ENCODE assay signal across 1 cellular context in the genomic region with DNA sequence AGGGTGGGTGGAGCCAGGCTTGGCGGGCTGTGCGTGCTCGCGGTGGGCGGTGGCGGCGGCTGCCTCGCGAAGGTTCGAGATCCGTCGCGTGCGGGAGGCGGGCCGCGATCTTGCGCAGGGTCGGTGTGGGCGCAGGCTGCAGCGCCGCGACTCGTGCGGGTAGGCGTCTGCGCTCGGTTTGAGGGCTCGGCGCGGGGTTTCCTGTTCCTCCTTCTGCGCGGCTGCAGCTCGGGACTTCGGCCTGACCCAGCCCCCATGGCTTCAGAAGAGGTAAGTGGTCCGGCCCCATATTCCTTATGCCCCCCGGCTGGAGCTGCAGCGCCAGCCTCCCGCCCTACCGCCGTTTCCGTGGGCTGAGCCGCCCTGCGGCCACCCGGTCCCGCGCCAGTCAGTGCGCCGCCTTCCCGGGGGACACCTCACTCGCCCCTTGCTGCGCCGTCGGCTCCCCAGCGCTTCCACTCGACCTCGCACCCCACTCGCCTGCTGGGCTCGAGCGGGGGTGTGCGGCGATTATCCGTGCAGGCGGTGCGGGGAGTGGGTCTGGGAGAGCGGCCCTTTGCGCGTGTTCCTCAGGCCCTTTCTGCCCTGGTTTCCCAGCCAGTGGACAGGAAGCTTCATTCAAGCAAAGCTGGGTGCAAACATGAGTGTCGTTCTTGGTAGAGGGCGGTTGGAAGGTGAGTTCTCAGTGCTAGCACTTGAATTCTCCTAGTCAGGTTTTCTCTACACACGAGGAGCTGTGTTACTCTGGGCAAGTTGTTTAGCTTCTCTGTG.
TF ChIP-seq lines count a peak whose summit lies in the region.

A gene with protein sequence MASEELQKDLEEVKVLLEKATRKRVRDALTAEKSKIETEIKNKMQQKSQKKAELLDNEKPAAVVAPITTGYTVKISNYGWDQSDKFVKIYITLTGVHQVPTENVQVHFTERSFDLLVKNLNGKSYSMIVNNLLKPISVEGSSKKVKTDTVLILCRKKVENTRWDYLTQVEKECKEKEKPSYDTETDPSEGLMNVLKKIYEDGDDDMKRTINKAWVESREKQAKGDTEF (plus strand): TSS at position 22 of the 771 bp plus-strand sequence. CDS start 234 bp downstream, at position 256.

TF ChIP-seq in HepG2, 621 proteins besides CTCF, POLR2A, EP300 and RAD21 (continued from another document and continues in another):
- TF ChIP-seq GABPB1 (CRISPR knock-in tag; IDR thresholded peaks at IDR 0.05) (0 out of 2 replicates have a peak, but pooled peaks have one; percentile 4), ZIK1 (CRISPR knock-in tag; IDR thresholded peaks at IDR 0.05; ENCODE audit: borderline replicate concordance, low read depth) (peak; percentile 94), CHCHD3 (CRISPR knock-in tag; IDR thresholded peaks at IDR 0.05) (0 out of 2 replicates have a peak, but pooled peaks have one; percentile 82), ZNF572 (CRISPR knock-in tag; IDR thresholded peaks at IDR 0.05) (peak; percentile 53; the same call in 1 of the 2 replicates), HMG20B (CRISPR knock-in tag; conservative IDR thresholded peaks at IDR 0.05) (no peak), ZNF496 (CRISPR knock-in tag; IDR thresholded peaks at IDR 0.05; ENCODE audit: insufficient replicate concordance) (no peak), ESRRA (CRISPR knock-in tag; IDR thresholded peaks at IDR 0.05; ENCODE audit: low read depth) (no peak; the same call in 1 of the 2 replicates), ZNF446 (CRISPR knock-in tag; IDR thresholded peaks at IDR 0.05) (peak; percentile 50; the same call in 1 of the 2 replicates), ZNF337 (CRISPR knock-in tag; IDR thresholded peaks at IDR 0.05; ENCODE audit: borderline replicate concordance, low read depth) (0 out of 2 replicates have a peak, but pooled peaks have one; percentile 49), KDM6A (CRISPR knock-in tag; IDR thresholded peaks at IDR 0.05; ENCODE audit: low read depth) (no peak), ZMYM2 (CRISPR knock-in tag; IDR thresholded peaks at IDR 0.05) (0 out of 2 replicates have a peak, but pooled peaks have one; percentile 17), ZBTB20 (CRISPR knock-in tag; IDR thresholded peaks at IDR 0.05; ENCODE audit: borderline replicate concordance, low read depth) (0 out of 2 replicates have a peak, but pooled peaks have one; percentile 16), TBP (CRISPR knock-in tag; IDR thresholded peaks at IDR 0.05) (no peak), PPARG (CRISPR knock-in tag; conservative IDR thresholded peaks at IDR 0.05) (no peak), ZFP36 (IDR thresholded peaks at IDR 0.05; ENCODE audit: borderline replicate concordance, low read depth, low read length, partially characterized antibody) (no peak), SNAPC2 (CRISPR knock-in tag; IDR thresholded peaks at IDR 0.05) (peak; percentile 88), RELA (CRISPR knock-in tag; IDR thresholded peaks at IDR 0.05) (no peak), SOX5 (CRISPR knock-in tag; IDR thresholded peaks at IDR 0.05; ENCODE audit: borderline replicate concordance) (no peak), MYNN (CRISPR knock-in tag; IDR thresholded peaks at IDR 0.05; ENCODE audit: low read depth) (no peak), SP5 (CRISPR knock-in tag; IDR thresholded peaks at IDR 0.05; ENCODE audit: borderline replicate concordance, low read depth) (peak; percentile 85), RFX3 (CRISPR knock-in tag; IDR thresholded peaks at IDR 0.05) (no peak), DPF2 (CRISPR knock-in tag; IDR thresholded peaks at IDR 0.05; ENCODE audit: borderline replicate concordance, low read depth) (no peak), ZNF713 (CRISPR knock-in tag; IDR thresholded peaks at IDR 0.05) (0 out of 2 replicates have a peak, but pooled peaks have one; percentile 78), HDAC1 (CRISPR knock-in tag; IDR thresholded peaks at IDR 0.05) (peak; percentile 68), JUND (CRISPR knock-in tag; IDR thresholded peaks at IDR 0.05) (0 out of 2 replicates have a peak, but pooled peaks have one; percentile 26), ZNF607 (CRISPR knock-in tag; IDR thresholded peaks at IDR 0.05; ENCODE audit: borderline replicate concordance) (peak; percentile 73), ZNF720 (CRISPR knock-in tag; IDR thresholded peaks at IDR 0.05) (no peak), ZNF367 (CRISPR knock-in tag; IDR thresholded peaks at IDR 0.05; ENCODE audit: borderline replicate concordance) (no peak), NCOA1 (CRISPR knock-in tag; IDR thresholded peaks at IDR 0.05) (0 out of 2 replicates have a peak, but pooled peaks have one; percentile 42)
- TF ChIP-seq, protein P1, sequence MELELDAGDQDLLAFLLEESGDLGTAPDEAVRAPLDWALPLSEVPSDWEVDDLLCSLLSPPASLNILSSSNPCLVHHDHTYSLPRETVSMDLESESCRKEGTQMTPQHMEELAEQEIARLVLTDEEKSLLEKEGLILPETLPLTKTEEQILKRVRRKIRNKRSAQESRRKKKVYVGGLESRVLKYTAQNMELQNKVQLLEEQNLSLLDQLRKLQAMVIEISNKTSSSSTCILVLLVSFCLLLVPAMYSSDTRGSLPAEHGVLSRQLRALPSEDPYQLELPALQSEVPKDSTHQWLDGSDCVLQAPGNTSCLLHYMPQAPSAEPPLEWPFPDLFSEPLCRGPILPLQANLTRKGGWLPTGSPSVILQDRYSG (CRISPR knock-in tag; IDR thresholded peaks at IDR 0.05) = no peak
- TF ChIP-seq, protein P2, sequence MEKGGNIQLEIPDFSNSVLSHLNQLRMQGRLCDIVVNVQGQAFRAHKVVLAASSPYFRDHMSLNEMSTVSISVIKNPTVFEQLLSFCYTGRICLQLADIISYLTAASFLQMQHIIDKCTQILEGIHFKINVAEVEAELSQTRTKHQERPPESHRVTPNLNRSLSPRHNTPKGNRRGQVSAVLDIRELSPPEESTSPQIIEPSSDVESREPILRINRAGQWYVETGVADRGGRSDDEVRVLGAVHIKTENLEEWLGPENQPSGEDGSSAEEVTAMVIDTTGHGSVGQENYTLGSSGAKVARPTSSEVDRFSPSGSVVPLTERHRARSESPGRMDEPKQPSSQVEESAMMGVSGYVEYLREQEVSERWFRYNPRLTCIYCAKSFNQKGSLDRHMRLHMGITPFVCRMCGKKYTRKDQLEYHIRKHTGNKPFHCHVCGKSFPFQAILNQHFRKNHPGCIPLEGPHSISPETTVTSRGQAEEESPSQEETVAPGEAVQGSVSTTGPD (CRISPR knock-in tag; IDR thresholded peaks at IDR 0.05) = no peak
- TF ChIP-seq, protein P3, sequence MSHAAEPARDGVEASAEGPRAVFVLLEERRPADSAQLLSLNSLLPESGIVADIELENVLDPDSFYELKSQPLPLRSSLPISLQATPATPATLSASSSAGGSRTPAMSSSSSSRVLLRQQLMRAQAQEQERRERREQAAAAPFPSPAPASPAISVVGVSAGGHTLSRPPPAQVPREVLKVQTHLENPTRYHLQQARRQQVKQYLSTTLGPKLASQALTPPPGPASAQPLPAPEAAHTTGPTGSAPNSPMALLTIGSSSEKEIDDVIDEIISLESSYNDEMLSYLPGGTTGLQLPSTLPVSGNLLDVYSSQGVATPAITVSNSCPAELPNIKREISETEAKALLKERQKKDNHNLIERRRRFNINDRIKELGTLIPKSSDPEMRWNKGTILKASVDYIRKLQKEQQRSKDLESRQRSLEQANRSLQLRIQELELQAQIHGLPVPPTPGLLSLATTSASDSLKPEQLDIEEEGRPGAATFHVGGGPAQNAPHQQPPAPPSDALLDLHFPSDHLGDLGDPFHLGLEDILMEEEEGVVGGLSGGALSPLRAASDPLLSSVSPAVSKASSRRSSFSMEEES (CRISPR knock-in tag; IDR thresholded peaks at IDR 0.05) = no peak
- TF ChIP-seq, protein P4, sequence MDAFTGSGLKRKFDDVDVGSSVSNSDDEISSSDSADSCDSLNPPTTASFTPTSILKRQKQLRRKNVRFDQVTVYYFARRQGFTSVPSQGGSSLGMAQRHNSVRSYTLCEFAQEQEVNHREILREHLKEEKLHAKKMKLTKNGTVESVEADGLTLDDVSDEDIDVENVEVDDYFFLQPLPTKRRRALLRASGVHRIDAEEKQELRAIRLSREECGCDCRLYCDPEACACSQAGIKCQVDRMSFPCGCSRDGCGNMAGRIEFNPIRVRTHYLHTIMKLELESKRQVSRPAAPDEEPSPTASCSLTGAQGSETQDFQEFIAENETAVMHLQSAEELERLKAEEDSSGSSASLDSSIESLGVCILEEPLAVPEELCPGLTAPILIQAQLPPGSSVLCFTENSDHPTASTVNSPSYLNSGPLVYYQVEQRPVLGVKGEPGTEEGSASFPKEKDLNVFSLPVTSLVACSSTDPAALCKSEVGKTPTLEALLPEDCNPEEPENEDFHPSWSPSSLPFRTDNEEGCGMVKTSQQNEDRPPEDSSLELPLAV (CRISPR knock-in tag; conservative IDR thresholded peaks at IDR 0.05; ENCODE audit: low read depth) = 0 out of 2 replicates have a peak, but pooled peaks have one; percentile 78
- TF ChIP-seq, protein P5, sequence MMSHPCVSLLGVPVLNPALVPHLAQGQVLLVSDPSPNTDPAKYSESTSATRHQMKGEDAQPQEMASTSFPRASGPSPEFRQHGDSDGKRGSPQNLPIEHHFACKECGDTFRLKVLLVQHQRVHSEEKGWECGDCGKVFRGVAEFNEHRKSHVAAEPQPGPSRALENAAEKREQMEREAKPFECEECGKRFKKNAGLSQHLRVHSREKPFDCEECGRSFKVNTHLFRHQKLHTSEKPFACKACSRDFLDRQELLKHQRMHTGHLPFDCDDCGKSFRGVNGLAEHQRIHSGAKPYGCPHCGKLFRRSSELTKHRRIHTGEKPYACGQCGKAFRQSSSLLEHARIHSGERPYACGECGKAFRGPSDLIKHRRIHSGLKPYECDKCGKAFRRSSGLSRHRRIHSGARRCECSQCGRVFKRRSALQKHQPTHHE (CRISPR knock-in tag; IDR thresholded peaks at IDR 0.05; ENCODE audit: borderline replicate concordance) = no peak
- TF ChIP-seq, protein P6, sequence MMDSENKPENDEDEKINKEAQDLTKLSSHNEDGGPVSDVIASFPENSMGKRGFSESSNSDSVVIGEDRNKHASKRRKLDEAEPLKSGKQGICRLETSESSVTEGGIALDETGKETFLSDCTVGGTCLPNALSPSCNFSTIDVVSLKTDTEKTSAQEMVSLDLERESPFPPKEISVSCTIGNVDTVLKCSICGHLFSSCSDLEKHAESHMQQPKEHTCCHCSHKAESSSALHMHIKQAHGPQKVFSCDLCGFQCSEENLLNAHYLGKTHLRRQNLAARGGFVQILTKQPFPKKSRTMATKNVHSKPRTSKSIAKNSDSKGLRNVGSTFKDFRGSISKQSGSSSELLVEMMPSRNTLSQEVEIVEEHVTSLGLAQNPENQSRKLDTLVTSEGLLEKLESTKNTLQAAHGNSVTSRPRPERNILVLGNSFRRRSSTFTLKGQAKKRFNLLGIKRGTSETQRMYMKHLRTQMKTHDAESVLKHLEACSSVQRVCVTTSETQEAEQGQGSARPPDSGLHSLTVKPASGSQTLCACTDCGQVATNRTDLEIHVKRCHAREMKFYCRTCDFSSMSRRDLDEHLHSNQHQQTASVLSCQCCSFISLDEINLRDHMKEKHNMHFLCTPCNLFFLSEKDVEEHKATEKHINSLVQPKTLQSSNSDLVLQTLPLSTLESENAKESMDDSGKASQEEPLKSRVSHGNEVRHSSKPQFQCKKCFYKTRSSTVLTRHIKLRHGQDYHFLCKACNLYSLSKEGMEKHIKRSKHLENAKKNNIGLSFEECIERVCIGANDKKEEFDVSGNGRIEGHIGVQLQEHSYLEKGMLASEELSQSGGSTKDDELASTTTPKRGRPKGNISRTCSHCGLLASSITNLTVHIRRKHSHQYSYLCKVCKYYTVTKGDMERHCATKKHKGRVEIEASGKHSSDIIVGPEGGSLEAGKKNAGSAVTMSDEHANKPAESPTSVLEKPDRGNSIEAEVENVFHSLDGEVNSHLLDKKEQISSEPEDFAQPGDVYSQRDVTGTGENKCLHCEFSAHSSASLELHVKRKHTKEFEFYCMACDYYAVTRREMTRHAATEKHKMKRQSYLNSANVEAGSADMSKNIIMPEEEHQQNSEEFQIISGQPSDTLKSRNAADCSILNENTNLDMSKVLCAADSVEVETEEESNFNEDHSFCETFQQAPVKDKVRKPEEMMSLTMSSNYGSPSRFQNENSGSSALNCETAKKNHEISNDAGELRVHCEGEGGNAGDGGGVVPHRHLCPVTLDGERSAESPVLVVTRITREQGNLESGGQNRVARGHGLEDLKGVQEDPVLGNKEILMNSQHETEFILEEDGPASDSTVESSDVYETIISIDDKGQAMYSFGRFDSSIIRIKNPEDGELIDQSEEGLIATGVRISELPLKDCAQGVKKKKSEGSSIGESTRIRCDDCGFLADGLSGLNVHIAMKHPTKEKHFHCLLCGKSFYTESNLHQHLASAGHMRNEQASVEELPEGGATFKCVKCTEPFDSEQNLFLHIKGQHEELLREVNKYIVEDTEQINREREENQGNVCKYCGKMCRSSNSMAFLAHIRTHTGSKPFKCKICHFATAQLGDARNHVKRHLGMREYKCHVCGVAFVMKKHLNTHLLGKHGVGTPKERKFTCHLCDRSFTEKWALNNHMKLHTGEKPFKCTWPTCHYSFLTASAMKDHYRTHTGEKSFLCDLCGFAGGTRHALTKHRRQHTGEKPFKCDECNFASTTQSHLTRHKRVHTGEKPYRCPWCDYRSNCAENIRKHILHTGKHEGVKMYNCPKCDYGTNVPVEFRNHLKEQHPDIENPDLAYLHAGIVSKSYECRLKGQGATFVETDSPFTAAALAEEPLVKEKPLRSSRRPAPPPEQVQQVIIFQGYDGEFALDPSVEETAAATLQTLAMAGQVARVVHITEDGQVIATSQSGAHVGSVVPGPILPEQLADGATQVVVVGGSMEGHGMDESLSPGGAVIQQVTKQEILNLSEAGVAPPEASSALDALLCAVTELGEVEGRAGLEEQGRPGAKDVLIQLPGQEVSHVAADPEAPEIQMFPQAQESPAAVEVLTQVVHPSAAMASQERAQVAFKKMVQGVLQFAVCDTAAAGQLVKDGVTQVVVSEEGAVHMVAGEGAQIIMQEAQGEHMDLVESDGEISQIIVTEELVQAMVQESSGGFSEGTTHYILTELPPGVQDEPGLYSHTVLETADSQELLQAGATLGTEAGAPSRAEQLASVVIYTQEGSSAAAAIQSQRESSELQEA (CRISPR knock-in tag; IDR thresholded peaks at IDR 0.05; ENCODE audit: not compliant biosample characterization) = peak; percentile 96
- TF ChIP-seq, protein P7, sequence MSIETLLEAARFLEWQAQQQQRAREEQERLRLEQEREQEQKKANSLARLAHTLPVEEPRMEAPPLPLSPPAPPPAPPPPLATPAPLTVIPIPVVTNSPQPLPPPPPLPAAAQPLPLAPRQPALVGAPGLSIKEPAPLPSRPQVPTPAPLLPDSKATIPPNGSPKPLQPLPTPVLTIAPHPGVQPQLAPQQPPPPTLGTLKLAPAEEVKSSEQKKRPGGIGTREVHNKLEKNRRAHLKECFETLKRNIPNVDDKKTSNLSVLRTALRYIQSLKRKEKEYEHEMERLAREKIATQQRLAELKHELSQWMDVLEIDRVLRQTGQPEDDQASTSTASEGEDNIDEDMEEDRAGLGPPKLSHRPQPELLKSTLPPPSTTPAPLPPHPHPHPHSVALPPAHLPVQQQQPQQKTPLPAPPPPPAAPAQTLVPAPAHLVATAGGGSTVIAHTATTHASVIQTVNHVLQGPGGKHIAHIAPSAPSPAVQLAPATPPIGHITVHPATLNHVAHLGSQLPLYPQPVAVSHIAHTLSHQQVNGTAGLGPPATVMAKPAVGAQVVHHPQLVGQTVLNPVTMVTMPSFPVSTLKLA (IDR thresholded peaks at IDR 0.05) = no peak
- TF ChIP-seq, protein P8, sequence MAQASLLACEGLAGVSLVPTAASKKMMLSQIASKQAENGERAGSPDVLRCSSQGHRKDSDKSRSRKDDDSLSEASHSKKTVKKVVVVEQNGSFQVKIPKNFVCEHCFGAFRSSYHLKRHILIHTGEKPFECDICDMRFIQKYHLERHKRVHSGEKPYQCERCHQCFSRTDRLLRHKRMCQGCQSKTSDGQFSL (CRISPR knock-in tag; IDR thresholded peaks at IDR 0.05) = peak; percentile 45; the same call in 1 of the 2 replicates
